21 cellular contexts compared by ENCODE assay signal in genomic region chr5:66224273-66224672, GRCh38.
"Had no signal": no experiment of that assay in that cellular context is flagged by ENCODE, and none has a peak within 500 bp of the region (broad histone marks: within the 10 kb centered on the region; RNA-seq: fewer than 3 reads in every experiment).

No MANE protein-coding gene starts in this region.

- H3K9me3 Mint-ChIP-seq: activated CD4-positive, alpha-beta memory T cell treated with anti-CD3 and anti-CD28 coated beads, Interleukin-2, amount 10 ng/mL, durations not matched to agents 7 days and 5 days; activated CD4-positive, alpha-beta T cell treated with anti-CD3 and anti-CD28 coated beads, Interleukin-2, amount 10 ng/mL, durations not matched to agents 24 days and 14 days; activated naive CD4-positive, alpha-beta T cell treated with anti-CD3 and anti-CD28 coated beads, Interleukin-2, amount 10 ng/mL, durations not matched to agents 7 days and 5 days; activated T-cell treated with anti-CD3 and anti-CD28 coated beads, Interleukin-2, amount 50 U/mL, for 24 hours; natural killer cell treated with Interleukin-12 subunit alpha and Interleukin-12 subunit beta and Interleukin-15 and Interleukin-18, amount 100 ng/mL, for 72 hours had no signal

- H3K27me3 Mint-ChIP-seq: activated T-cell treated with anti-CD3 and anti-CD28 coated beads, Interleukin-2, amount 50 U/mL, for 24 hours had no signal

- H3K4me1 Mint-ChIP-seq: activated CD4-positive, alpha-beta memory T cell treated with anti-CD3 and anti-CD28 coated beads, Interleukin-2, amount 10 ng/mL, durations not matched to agents 7 days and 5 days; activated CD4-positive, alpha-beta T cell treated with anti-CD3 and anti-CD28 coated beads, Interleukin-2, amount 10 ng/mL, durations not matched to agents 24 days and 14 days; activated naive CD4-positive, alpha-beta T cell treated with anti-CD3 and anti-CD28 coated beads, Interleukin-2, amount 10 ng/mL, durations not matched to agents 7 days and 5 days; activated naive CD8-positive, alpha-beta T cell treated with anti-CD3 and anti-CD28 coated beads, Interleukin-2, amount 10 ng/mL, durations not matched to agents 7 days and 5 days had no signal

- DNase-seq: activated CD4-positive, alpha-beta memory T cell treated with anti-CD3 and anti-CD28 coated beads, Interleukin-2, amount 10 ng/mL, durations not matched to agents 7 days and 5 days; activated CD4-positive, alpha-beta T cell treated with anti-CD3 and anti-CD28 coated beads, Interleukin-2, amount 10 ng/mL, durations not matched to agents 24 days and 14 days; activated CD4-positive, CD25-positive, alpha-beta regulatory T cell treated with anti-CD3 and anti-CD28 coated beads, Interleukin-2, amount 50 U/mL, for 72 hours; activated CD8-positive, alpha-beta memory T cell treated with anti-CD3 and anti-CD28 coated beads, Interleukin-2, amount 50 U/mL, for 48 hours; activated gamma-delta T cell; activated naive CD4-positive, alpha-beta T cell treated with anti-CD3 and anti-CD28 coated beads, Interleukin-2, amount 10 ng/mL, durations not matched to agents 7 days and 5 days; activated naive CD8-positive, alpha-beta T cell treated with anti-CD3 and anti-CD28 coated beads, Interleukin-2, amount 10 ng/mL, durations not matched to agents 7 days and 5 days; activated T-cell treated with anti-CD3 and anti-CD28 coated beads, Interleukin-2, amount 50 U/mL, for 24 hours; brain microvascular endothelial cell; gastrocnemius medialis; left ventricle myocardium inferior; spleen; stimulated activated CD4-positive, alpha-beta T cell treated with anti-CD3 and anti-CD28 coated beads, Interleukin-2, amount 100 ng/mL, for 48 hours; stimulated activated naive CD4-positive, alpha-beta T cell treated with Interleukin-2 at 50 U/mL for 16 hours; transverse colon had no signal

- H3K27ac ChIP-seq: brain microvascular endothelial cell, coronary artery, gastrocnemius medialis, left ventricle myocardium inferior, spleen, testis, transverse colon had no signal

- H3K36me3 Mint-ChIP-seq: activated naive CD4-positive, alpha-beta T cell treated with anti-CD3 and anti-CD28 coated beads, Interleukin-2, amount 10 ng/mL, durations not matched to agents 7 days and 5 days; natural killer cell treated with Interleukin-12 subunit alpha and Interleukin-12 subunit beta and Interleukin-15 and Interleukin-18, amount 100 ng/mL, for 72 hours had no signal

- H3K4me1 ChIP-seq: gastrocnemius medialis, left ventricle myocardium inferior, spleen, testis, transverse colon had no signal

- H3K9me3 ChIP-seq: gastrocnemius medialis, mucosa of descending colon, testis, transverse colon had no signal

- H3K27me3 ChIP-seq: brain microvascular endothelial cell, gastrocnemius medialis, spleen, testis, transverse colon had no signal

- H3K4me3 ChIP-seq: coronary artery, gastrocnemius medialis, left ventricle myocardium inferior, lung, mucosa of descending colon, spleen, testis, transverse colon had no signal

- H3K27ac Mint-ChIP-seq: activated CD4-positive, alpha-beta memory T cell treated with anti-CD3 and anti-CD28 coated beads, Interleukin-2, amount 10 ng/mL, durations not matched to agents 7 days and 5 days; activated CD4-positive, alpha-beta T cell treated with anti-CD3 and anti-CD28 coated beads, Interleukin-2, amount 10 ng/mL, durations not matched to agents 24 days and 14 days; activated naive CD4-positive, alpha-beta T cell treated with anti-CD3 and anti-CD28 coated beads, Interleukin-2, amount 10 ng/mL, durations not matched to agents 7 days and 5 days; activated naive CD8-positive, alpha-beta T cell treated with anti-CD3 and anti-CD28 coated beads, Interleukin-2, amount 10 ng/mL, durations not matched to agents 7 days and 5 days; activated T-cell treated with anti-CD3 and anti-CD28 coated beads, Interleukin-2, amount 50 U/mL, for 24 hours; natural killer cell treated with Interleukin-12 subunit alpha and Interleukin-12 subunit beta and Interleukin-15 and Interleukin-18, amount 100 ng/mL, for 72 hours had no signal

- H3K4me3 Mint-ChIP-seq: activated CD4-positive, alpha-beta memory T cell treated with anti-CD3 and anti-CD28 coated beads, Interleukin-2, amount 10 ng/mL, durations not matched to agents 7 days and 5 days; activated CD4-positive, alpha-beta T cell treated with anti-CD3 and anti-CD28 coated beads, Interleukin-2, amount 10 ng/mL, durations not matched to agents 24 days and 14 days; activated naive CD4-positive, alpha-beta T cell treated with anti-CD3 and anti-CD28 coated beads, Interleukin-2, amount 10 ng/mL, durations not matched to agents 7 days and 5 days; activated naive CD8-positive, alpha-beta T cell treated with anti-CD3 and anti-CD28 coated beads, Interleukin-2, amount 10 ng/mL, durations not matched to agents 7 days and 5 days; activated T-cell treated with anti-CD3 and anti-CD28 coated beads, Interleukin-2, amount 50 U/mL, for 24 hours; natural killer cell treated with Interleukin-12 subunit alpha and Interleukin-12 subunit beta and Interleukin-15 and Interleukin-18, amount 100 ng/mL, for 72 hours had no signal

- H3K36me3 ChIP-seq: brain microvascular endothelial cell, gastrocnemius medialis, left ventricle myocardium inferior, spleen, transverse colon had no signal

- ATAC-seq: gastrocnemius medialis; natural killer cell treated with Interleukin-12 subunit alpha and Interleukin-12 subunit beta and Interleukin-15 and Interleukin-18, amount 100 ng/mL, for 72 hours; right cardiac atrium had no signal
